In the genomic region with DNA sequence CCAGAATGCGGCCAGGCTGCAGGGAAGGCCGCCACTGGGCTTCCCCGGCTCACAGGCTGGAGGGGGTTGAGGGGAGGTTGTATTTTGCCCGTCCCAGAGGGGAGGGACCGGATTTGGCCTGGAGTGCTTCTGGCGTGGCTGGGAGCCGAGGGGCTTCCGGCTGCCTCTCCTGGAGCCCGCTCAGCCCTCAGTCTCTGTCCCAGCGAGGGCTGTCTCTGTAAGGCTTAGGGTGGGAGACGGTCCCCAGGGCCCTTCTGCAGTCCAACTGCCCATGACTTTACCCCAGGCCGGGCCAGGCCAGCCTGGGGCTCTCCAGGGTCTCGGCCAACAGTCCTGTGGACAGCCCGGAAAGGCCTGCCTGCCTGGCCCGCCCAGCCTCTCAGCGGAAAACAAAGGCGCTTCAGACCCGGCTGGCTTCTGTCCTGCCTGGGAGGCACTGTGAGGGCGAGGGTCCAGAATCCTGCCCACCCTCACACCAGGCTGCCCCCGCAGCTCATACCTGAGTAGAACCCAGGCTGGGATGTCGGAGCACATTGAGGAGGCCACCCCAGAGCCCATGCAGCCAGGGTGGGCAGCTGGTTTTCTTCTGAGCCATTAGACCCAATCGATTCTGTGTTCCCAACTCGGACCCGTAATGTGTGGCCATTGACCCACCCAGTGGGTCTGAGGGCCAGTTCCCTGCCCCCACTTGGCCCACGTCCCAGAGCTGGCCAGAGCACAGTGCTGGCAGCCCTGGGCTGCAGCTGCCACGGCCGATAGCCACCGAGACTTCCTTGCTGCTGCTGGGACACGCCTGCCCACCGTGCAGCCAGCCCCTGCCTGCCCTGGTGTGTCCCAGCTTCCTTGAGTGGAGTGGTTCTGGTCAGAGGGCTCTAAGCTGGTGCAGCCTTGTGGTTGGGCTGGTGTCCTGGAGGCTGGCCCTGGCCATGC, we compare ENCODE assay signal across 1 cellular context.
TF ChIP-seq lines count a peak whose summit lies in the region.

No MANE protein-coding gene starts in this region.

TF ChIP-seq in HepG2, 621 proteins besides CTCF, POLR2A, EP300 and RAD21 (continued from another document and continues in another):
- TF ChIP-seq ZNF598 (CRISPR knock-in tag; IDR thresholded peaks at IDR 0.05; ENCODE audit: borderline replicate concordance) (peak; percentile 14; the same call in 1 of the 2 replicates), ZNF296 (CRISPR knock-in tag; conservative IDR thresholded peaks at IDR 0.05) (peak; percentile 58), XRCC5 (optimal IDR thresholded peaks at IDR 0.05; ENCODE audit: low read length) (peak; percentile 6), RBFOX2 (IDR thresholded peaks at IDR 0.05; ENCODE audit: low read depth, low read length) (peak; percentile 59; the same call in 1 of the 2 replicates), YY1 (IDR thresholded peaks at IDR 0.05; ENCODE audit: insufficient read depth, insufficient replicate concordance, low read depth, low read length) (peak; percentile 25), ZNF569 (CRISPR knock-in tag; IDR thresholded peaks at IDR 0.05; ENCODE audit: borderline replicate concordance) (no peak), HNRNPH1 (optimal IDR thresholded peaks at IDR 0.05; ENCODE audit: low read depth, low read length) (no peak), CEBPG (CRISPR knock-in tag; IDR thresholded peaks at IDR 0.05) (no peak), PHF20 (CRISPR knock-in tag; IDR thresholded peaks at IDR 0.05) (0 out of 2 replicates have a peak, but pooled peaks have one; percentile 6), ZNF543 (CRISPR knock-in tag; IDR thresholded peaks at IDR 0.05) (no peak), SNAI1 (CRISPR knock-in tag; IDR thresholded peaks at IDR 0.05; ENCODE audit: borderline replicate concordance) (peak; percentile 43; the same call in 1 of the 2 replicates), ZNF788 (CRISPR knock-in tag; IDR thresholded peaks at IDR 0.05; ENCODE audit: borderline replicate concordance) (peak; percentile 52; the same call in 1 of the 2 replicates), ZNF879 (CRISPR knock-in tag; IDR thresholded peaks at IDR 0.05) (no peak), ZNF552 (CRISPR knock-in tag; IDR thresholded peaks at IDR 0.05; ENCODE audit: borderline replicate concordance) (0 out of 2 replicates have a peak, but pooled peaks have one; percentile 46), DR1 (CRISPR knock-in tag; IDR thresholded peaks at IDR 0.05) (no peak; the same call in 1 of the 2 replicates), ZNF17 (CRISPR knock-in tag; IDR thresholded peaks at IDR 0.05) (no peak), ZNF138 (CRISPR knock-in tag; IDR thresholded peaks at IDR 0.05; ENCODE audit: low read depth) (0 out of 2 replicates have a peak, but pooled peaks have one; percentile 7), HOXA3 (CRISPR knock-in tag; IDR thresholded peaks at IDR 0.05) (0 out of 2 replicates have a peak, but pooled peaks have one; percentile 27), MYC (CRISPR knock-in tag; IDR thresholded peaks at IDR 0.05; ENCODE audit: borderline replicate concordance) (peak; percentile 36), SUZ12 (IDR thresholded peaks at IDR 0.05; ENCODE audit: low read depth, low read length) (no peak), KDM2A (CRISPR knock-in tag; IDR thresholded peaks at IDR 0.05; ENCODE audit: borderline replicate concordance, low read depth) (no peak; the same call in 1 of the 2 replicates), BRD4 (CRISPR knock-in tag; IDR thresholded peaks at IDR 0.05) (peak; percentile 54), FIP1L1 (IDR thresholded peaks at IDR 0.05; ENCODE audit: borderline replicate concordance, insufficient read depth, low read depth, low read length) (no peak), ZNF121 (CRISPR knock-in tag; IDR thresholded peaks at IDR 0.05) (peak; percentile 84), SP5 (CRISPR knock-in tag; IDR thresholded peaks at IDR 0.05; ENCODE audit: borderline replicate concordance, low read depth) (peak; percentile 69), DPF2 (CRISPR knock-in tag; IDR thresholded peaks at IDR 0.05; ENCODE audit: borderline replicate concordance, low read depth) (peak; percentile 32; the same call in 1 of the 2 replicates)
- TF ChIP-seq, protein P1, sequence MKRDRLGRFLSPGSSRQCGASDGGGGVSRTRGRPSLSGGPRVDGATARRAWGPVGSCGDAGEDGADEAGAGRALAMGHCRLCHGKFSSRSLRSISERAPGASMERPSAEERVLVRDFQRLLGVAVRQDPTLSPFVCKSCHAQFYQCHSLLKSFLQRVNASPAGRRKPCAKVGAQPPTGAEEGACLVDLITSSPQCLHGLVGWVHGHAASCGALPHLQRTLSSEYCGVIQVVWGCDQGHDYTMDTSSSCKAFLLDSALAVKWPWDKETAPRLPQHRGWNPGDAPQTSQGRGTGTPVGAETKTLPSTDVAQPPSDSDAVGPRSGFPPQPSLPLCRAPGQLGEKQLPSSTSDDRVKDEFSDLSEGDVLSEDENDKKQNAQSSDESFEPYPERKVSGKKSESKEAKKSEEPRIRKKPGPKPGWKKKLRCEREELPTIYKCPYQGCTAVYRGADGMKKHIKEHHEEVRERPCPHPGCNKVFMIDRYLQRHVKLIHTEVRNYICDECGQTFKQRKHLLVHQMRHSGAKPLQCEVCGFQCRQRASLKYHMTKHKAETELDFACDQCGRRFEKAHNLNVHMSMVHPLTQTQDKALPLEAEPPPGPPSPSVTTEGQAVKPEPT (CRISPR knock-in tag; IDR thresholded peaks at IDR 0.05; ENCODE audit: low read depth): no peak
- TF ChIP-seq, protein P2, sequence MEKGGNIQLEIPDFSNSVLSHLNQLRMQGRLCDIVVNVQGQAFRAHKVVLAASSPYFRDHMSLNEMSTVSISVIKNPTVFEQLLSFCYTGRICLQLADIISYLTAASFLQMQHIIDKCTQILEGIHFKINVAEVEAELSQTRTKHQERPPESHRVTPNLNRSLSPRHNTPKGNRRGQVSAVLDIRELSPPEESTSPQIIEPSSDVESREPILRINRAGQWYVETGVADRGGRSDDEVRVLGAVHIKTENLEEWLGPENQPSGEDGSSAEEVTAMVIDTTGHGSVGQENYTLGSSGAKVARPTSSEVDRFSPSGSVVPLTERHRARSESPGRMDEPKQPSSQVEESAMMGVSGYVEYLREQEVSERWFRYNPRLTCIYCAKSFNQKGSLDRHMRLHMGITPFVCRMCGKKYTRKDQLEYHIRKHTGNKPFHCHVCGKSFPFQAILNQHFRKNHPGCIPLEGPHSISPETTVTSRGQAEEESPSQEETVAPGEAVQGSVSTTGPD (CRISPR knock-in tag; IDR thresholded peaks at IDR 0.05): no peak
- TF ChIP-seq, protein P3, sequence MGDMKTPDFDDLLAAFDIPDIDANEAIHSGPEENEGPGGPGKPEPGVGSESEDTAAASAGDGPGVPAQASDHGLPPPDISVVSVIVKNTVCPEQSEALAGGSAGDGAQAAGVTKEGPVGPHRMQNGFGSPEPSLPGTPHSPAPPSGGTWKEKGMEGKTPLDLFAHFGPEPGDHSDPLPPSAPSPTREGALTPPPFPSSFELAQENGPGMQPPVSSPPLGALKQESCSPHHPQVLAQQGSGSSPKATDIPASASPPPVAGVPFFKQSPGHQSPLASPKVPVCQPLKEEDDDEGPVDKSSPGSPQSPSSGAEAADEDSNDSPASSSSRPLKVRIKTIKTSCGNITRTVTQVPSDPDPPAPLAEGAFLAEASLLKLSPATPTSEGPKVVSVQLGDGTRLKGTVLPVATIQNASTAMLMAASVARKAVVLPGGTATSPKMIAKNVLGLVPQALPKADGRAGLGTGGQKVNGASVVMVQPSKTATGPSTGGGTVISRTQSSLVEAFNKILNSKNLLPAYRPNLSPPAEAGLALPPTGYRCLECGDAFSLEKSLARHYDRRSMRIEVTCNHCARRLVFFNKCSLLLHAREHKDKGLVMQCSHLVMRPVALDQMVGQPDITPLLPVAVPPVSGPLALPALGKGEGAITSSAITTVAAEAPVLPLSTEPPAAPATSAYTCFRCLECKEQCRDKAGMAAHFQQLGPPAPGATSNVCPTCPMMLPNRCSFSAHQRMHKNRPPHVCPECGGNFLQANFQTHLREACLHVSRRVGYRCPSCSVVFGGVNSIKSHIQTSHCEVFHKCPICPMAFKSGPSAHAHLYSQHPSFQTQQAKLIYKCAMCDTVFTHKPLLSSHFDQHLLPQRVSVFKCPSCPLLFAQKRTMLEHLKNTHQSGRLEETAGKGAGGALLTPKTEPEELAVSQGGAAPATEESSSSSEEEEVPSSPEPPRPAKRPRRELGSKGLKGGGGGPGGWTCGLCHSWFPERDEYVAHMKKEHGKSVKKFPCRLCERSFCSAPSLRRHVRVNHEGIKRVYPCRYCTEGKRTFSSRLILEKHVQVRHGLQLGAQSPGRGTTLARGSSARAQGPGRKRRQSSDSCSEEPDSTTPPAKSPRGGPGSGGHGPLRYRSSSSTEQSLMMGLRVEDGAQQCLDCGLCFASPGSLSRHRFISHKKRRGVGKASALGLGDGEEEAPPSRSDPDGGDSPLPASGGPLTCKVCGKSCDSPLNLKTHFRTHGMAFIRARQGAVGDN (CRISPR knock-in tag; IDR thresholded peaks at IDR 0.05): peak; percentile 67
- TF ChIP-seq, protein P4, sequence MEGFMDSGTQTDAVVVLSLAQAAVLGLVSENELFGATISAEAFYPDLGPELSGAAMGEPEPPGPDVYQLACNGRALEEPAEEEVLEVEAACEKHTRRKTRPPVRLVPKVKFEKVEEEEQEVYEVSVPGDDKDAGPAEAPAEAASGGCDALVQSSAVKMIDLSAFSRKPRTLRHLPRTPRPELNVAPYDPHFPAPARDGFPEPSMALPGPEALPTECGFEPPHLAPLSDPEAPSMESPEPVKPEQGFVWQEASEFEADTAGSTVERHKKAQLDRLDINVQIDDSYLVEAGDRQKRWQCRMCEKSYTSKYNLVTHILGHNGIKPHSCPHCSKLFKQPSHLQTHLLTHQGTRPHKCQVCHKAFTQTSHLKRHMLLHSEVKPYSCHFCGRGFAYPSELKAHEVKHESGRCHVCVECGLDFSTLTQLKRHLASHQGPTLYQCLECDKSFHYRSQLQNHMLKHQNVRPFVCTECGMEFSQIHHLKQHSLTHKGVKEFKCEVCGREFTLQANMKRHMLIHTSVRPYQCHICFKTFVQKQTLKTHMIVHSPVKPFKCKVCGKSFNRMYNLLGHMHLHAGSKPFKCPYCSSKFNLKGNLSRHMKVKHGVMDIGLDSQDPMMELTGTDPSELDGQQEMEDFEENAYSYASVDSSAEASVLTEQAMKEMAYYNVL (CRISPR knock-in tag; IDR thresholded peaks at IDR 0.05; ENCODE audit: borderline replicate concordance): peak; percentile 70
- TF ChIP-seq, protein P5, sequence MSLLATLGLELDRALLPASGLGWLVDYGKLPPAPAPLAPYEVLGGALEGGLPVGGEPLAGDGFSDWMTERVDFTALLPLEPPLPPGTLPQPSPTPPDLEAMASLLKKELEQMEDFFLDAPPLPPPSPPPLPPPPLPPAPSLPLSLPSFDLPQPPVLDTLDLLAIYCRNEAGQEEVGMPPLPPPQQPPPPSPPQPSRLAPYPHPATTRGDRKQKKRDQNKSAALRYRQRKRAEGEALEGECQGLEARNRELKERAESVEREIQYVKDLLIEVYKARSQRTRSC (CRISPR knock-in tag; IDR thresholded peaks at IDR 0.05; ENCODE audit: low read depth): no peak
- TF ChIP-seq, protein P6, sequence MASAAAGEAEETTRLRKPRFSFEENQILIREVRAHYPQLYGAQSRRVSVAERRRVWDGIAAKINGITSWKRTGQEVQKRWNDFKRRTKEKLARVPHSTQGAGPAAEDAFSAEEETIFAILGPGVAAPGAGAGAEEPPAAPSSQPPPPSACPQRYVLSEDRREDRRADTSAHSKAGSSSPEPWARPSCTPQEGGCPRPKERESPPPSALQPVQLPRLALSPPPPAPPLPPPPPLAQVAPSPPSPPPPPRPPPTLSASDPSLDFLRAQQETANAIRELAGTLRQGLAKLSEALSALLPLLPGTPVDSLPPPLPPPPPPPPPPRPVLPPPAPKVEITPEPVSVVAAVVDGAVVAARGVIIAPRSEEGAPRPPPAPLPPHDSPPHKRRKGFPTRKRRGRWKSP (CRISPR knock-in tag; IDR thresholded peaks at IDR 0.05): no peak
- TF ChIP-seq, protein P7, sequence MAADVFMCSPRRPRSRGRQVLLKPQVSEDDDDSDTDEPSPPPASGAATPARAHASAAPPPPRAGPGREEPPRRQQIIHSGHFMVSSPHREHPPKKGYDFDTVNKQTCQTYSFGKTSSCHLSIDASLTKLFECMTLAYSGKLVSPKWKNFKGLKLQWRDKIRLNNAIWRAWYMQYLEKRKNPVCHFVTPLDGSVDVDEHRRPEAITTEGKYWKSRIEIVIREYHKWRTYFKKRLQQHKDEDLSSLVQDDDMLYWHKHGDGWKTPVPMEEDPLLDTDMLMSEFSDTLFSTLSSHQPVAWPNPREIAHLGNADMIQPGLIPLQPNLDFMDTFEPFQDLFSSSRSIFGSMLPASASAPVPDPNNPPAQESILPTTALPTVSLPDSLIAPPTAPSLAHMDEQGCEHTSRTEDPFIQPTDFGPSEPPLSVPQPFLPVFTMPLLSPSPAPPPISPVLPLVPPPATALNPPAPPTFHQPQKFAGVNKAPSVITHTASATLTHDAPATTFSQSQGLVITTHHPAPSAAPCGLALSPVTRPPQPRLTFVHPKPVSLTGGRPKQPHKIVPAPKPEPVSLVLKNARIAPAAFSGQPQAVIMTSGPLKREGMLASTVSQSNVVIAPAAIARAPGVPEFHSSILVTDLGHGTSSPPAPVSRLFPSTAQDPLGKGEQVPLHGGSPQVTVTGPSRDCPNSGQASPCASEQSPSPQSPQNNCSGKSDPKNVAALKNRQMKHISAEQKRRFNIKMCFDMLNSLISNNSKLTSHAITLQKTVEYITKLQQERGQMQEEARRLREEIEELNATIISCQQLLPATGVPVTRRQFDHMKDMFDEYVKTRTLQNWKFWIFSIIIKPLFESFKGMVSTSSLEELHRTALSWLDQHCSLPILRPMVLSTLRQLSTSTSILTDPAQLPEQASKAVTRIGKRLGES (CRISPR knock-in tag; IDR thresholded peaks at IDR 0.05; ENCODE audit: borderline replicate concordance): no peak
- TF ChIP-seq, protein P8, sequence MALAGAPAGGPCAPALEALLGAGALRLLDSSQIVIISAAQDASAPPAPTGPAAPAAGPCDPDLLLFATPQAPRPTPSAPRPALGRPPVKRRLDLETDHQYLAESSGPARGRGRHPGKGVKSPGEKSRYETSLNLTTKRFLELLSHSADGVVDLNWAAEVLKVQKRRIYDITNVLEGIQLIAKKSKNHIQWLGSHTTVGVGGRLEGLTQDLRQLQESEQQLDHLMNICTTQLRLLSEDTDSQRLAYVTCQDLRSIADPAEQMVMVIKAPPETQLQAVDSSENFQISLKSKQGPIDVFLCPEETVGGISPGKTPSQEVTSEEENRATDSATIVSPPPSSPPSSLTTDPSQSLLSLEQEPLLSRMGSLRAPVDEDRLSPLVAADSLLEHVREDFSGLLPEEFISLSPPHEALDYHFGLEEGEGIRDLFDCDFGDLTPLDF (CRISPR knock-in tag; IDR thresholded peaks at IDR 0.05): peak; percentile 10; the same call in 1 of the 2 replicates
- TF ChIP-seq, protein P9, sequence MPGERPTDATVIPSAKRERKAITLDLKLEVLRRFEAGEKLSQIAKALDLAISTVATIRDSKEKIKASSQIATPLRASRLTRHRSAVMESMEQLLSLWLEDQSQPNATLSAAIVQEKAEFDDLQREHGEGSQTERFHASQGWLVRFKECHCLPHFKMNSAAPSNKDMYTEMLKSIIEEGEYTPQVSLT (CRISPR knock-in tag; IDR thresholded peaks at IDR 0.05; ENCODE audit: borderline replicate concordance, low read depth): no peak
- TF ChIP-seq, protein P10, sequence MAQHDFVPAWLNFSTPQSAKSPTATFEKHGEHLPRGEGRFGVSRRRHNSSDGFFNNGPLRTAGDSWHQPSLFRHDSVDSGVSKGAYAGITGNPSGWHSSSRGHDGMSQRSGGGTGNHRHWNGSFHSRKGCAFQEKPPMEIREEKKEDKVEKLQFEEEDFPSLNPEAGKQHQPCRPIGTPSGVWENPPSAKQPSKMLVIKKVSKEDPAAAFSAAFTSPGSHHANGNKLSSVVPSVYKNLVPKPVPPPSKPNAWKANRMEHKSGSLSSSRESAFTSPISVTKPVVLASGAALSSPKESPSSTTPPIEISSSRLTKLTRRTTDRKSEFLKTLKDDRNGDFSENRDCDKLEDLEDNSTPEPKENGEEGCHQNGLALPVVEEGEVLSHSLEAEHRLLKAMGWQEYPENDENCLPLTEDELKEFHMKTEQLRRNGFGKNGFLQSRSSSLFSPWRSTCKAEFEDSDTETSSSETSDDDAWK (CRISPR knock-in tag; IDR thresholded peaks at IDR 0.05): no peak
